In the genomic region with DNA sequence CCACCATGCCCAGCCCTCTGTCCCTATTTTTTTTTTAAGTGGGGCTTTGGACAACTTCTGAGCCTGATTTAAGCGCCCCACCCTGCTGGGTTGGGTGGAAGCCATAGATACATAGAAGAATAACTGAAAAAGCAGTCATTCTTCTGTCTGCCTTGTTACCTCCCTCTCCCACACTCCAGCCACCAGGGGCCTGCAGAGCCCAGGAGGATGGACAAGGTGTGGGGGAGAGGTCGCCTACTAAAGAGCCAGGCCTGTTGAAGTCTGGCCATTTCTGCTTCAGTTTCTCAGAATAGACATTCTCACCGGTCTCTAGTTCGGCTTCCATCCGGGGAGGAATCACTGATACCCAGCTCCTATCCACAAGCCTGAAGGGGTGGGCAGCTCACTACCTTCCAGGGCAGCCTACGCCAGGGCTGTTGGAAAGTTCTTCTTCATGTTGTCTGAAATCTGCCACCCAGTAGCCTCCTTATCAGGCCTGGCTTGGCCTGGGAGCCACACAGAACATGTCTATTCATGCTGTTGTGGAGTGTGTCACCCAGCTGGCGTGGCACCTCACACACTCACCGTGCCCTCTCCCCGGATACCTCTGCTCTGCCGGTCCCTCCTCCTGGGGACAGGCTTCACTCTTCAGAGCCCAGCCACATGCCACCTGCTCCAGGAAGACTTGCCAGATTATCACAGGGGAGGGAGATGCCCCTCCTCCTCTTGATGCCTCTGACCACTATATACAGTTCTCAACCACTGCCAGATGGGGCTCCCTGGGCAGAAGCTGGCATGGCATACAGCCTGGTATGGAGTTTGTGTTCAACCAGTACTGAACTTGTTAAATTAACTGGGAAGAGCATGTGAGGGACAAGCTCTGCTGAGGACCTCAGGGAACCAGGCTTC, we compare ENCODE assay signal across 1 cellular context.
A peak's percentile ranks its signal among the peaks of the same experiment; 100 is the strongest.
TF ChIP-seq lines count a peak whose summit lies in the region.

No MANE protein-coding gene starts in this region.

TF ChIP-seq in HEK293, 187 proteins besides CTCF, POLR2A, EP300 and RAD21:
- TF ChIP-seq ZNF600 (tag by site-specific recombination; IDR thresholded peaks at IDR 0.05) (peak; percentile 60), ZNF280C (tag by site-specific recombination; IDR thresholded peaks at IDR 0.05) (no peak), ZNF175 (tag by site-specific recombination; IDR thresholded peaks at IDR 0.05) (no peak), ZNF223 (tag by site-specific recombination; IDR thresholded peaks at IDR 0.05) (no peak), ZBTB21 (tag by site-specific recombination; IDR thresholded peaks at IDR 0.05) (no peak)
TF ChIP-seq in HEK293: peak in this region for 1.
